In genomic region chr21:33968998-33969353, GRCh38 we compare ENCODE assay signal across 1 cellular context.
TF ChIP-seq lines count a peak whose summit lies in the region.

No MANE protein-coding gene starts in this region.

TF ChIP-seq in H1, 55 proteins besides CTCF, POLR2A, EP300 and RAD21 (continued from another document):
- TF ChIP-seq, protein P1, sequence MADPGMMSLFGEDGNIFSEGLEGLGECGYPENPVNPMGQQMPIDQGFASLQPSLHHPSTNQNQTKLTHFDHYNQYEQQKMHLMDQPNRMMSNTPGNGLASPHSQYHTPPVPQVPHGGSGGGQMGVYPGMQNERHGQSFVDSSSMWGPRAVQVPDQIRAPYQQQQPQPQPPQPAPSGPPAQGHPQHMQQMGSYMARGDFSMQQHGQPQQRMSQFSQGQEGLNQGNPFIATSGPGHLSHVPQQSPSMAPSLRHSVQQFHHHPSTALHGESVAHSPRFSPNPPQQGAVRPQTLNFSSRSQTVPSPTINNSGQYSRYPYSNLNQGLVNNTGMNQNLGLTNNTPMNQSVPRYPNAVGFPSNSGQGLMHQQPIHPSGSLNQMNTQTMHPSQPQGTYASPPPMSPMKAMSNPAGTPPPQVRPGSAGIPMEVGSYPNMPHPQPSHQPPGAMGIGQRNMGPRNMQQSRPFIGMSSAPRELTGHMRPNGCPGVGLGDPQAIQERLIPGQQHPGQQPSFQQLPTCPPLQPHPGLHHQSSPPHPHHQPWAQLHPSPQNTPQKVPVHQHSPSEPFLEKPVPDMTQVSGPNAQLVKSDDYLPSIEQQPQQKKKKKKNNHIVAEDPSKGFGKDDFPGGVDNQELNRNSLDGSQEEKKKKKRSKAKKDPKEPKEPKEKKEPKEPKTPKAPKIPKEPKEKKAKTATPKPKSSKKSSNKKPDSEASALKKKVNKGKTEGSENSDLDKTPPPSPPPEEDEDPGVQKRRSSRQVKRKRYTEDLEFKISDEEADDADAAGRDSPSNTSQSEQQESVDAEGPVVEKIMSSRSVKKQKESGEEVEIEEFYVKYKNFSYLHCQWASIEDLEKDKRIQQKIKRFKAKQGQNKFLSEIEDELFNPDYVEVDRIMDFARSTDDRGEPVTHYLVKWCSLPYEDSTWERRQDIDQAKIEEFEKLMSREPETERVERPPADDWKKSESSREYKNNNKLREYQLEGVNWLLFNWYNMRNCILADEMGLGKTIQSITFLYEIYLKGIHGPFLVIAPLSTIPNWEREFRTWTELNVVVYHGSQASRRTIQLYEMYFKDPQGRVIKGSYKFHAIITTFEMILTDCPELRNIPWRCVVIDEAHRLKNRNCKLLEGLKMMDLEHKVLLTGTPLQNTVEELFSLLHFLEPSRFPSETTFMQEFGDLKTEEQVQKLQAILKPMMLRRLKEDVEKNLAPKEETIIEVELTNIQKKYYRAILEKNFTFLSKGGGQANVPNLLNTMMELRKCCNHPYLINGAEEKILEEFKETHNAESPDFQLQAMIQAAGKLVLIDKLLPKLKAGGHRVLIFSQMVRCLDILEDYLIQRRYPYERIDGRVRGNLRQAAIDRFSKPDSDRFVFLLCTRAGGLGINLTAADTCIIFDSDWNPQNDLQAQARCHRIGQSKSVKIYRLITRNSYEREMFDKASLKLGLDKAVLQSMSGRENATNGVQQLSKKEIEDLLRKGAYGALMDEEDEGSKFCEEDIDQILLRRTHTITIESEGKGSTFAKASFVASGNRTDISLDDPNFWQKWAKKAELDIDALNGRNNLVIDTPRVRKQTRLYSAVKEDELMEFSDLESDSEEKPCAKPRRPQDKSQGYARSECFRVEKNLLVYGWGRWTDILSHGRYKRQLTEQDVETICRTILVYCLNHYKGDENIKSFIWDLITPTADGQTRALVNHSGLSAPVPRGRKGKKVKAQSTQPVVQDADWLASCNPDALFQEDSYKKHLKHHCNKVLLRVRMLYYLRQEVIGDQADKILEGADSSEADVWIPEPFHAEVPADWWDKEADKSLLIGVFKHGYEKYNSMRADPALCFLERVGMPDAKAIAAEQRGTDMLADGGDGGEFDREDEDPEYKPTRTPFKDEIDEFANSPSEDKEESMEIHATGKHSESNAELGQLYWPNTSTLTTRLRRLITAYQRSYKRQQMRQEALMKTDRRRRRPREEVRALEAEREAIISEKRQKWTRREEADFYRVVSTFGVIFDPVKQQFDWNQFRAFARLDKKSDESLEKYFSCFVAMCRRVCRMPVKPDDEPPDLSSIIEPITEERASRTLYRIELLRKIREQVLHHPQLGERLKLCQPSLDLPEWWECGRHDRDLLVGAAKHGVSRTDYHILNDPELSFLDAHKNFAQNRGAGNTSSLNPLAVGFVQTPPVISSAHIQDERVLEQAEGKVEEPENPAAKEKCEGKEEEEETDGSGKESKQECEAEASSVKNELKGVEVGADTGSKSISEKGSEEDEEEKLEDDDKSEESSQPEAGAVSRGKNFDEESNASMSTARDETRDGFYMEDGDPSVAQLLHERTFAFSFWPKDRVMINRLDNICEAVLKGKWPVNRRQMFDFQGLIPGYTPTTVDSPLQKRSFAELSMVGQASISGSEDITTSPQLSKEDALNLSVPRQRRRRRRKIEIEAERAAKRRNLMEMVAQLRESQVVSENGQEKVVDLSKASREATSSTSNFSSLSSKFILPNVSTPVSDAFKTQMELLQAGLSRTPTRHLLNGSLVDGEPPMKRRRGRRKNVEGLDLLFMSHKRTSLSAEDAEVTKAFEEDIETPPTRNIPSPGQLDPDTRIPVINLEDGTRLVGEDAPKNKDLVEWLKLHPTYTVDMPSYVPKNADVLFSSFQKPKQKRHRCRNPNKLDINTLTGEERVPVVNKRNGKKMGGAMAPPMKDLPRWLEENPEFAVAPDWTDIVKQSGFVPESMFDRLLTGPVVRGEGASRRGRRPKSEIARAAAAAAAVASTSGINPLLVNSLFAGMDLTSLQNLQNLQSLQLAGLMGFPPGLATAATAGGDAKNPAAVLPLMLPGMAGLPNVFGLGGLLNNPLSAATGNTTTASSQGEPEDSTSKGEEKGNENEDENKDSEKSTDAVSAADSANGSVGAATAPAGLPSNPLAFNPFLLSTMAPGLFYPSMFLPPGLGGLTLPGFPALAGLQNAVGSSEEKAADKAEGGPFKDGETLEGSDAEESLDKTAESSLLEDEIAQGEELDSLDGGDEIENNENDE (IDR thresholded peaks at IDR 0.05; ENCODE audit: insufficient replicate concordance, low read length) = no peak
- TF ChIP-seq ASH2L (IDR thresholded peaks at IDR 0.05; ENCODE audit: low read length) = no peak
- no peak for TF ChIP-seq CBX5 (IDR thresholded peaks at IDR 0.05; ENCODE audit: low read depth, low read length)
- no peak for TF ChIP-seq YY1 (IDR thresholded peaks at IDR 0.05; ENCODE audit: low read depth, low read length)
- TF ChIP-seq HDAC2 (IDR thresholded peaks at IDR 0.05; ENCODE audit: borderline replicate concordance in 1 of 2, low read depth in 2 of 2, low read length in 2 of 2) = no peak
